ENCODE assay signal across 24 cellular contexts in the genomic region with DNA sequence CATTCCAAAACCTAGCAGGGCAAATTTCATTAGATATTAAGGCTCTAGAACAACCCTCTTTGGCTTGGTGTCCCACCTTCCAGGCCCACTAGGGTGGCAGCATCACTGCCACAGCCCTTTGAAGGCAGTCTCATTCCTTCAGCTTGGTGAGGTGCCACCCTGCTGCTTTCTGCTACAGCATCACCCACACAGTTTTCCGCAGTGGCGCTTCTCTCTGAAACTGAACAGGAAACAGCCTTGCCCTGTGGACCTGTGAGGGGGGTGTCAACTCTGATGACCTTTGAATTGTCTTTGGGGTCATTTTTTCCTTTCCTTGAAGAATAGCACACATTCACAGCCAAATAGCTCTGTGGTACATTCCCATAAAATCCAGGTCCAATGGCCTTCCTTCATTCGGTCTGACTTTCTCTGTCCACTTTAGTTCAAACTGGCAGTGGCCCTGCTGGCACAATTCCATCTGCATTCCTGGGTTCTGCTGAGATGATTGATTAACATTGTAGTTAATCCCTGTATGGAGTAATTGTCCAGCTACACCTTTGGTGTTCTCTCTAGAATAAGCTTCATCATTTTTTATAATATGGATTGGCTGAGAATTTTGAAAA.
"Had no signal": no experiment of that assay in that cellular context is flagged by ENCODE, and none has a peak within 500 bp of the region (broad histone marks: within the 10 kb centered on the region; RNA-seq: fewer than 3 reads in every experiment).

No MANE protein-coding gene starts in this region.

- H3K27ac ChIP-seq: brain microvascular endothelial cell, colonic mucosa, epithelial cell of prostate, neutrophil, parathyroid adenoma, transverse colon, uterus had no signal

- H3K36me3 ChIP-seq: brain microvascular endothelial cell, colonic mucosa, neutrophil, transverse colon, uterus had no signal

- FAIRE-seq: keratinocyte, TTC549 had no signal

- H3K4me3 ChIP-seq: colonic mucosa, mucosa of descending colon, transverse colon, uterus had no signal

- DNase-seq: activated CD4-positive, alpha-beta T cell treated with anti-CD3 and anti-CD28 coated beads for 36 hours; activated CD4-positive, alpha-beta T cell treated with anti-CD3 and anti-CD28 coated beads, Interleukin-2, amount 50 U/mL, for 48 hours; amygdala; brain microvascular endothelial cell; central memory CD4-positive, alpha-beta T cell; colonic mucosa; endodermal cell; foreskin melanocyte; left ventricle myocardium superior; mesenchymal stem cell; mucosa of descending colon; naive thymus-derived CD4-positive, alpha-beta T cell; retina; stimulated activated CD4-positive, alpha-beta T cell treated with anti-CD3 and anti-CD28 coated beads, Interleukin-2, amount 100 ng/mL, for 24 hours; stimulated activated naive CD4-positive, alpha-beta T cell treated with Interleukin-2 at 50 U/mL for 16 hours; substantia nigra; transverse colon; uterus had no signal

- ATAC-seq: activated CD4-positive, alpha-beta T cell treated with anti-CD3 and anti-CD28 coated beads for 36 hours; left ventricle myocardium superior; mucosa of descending colon; naive thymus-derived CD4-positive, alpha-beta T cell; WTC11 had no signal

- H3K4me1 ChIP-seq: colonic mucosa, parathyroid adenoma, transverse colon, uterus had no signal

- H3K27me3 ChIP-seq: brain microvascular endothelial cell, colonic mucosa, neutrophil, transverse colon, uterus had no signal

- H3K9me3 ChIP-seq: colonic mucosa, mucosa of descending colon, neutrophil, transverse colon, uterus had no signal
